In the genomic region with DNA sequence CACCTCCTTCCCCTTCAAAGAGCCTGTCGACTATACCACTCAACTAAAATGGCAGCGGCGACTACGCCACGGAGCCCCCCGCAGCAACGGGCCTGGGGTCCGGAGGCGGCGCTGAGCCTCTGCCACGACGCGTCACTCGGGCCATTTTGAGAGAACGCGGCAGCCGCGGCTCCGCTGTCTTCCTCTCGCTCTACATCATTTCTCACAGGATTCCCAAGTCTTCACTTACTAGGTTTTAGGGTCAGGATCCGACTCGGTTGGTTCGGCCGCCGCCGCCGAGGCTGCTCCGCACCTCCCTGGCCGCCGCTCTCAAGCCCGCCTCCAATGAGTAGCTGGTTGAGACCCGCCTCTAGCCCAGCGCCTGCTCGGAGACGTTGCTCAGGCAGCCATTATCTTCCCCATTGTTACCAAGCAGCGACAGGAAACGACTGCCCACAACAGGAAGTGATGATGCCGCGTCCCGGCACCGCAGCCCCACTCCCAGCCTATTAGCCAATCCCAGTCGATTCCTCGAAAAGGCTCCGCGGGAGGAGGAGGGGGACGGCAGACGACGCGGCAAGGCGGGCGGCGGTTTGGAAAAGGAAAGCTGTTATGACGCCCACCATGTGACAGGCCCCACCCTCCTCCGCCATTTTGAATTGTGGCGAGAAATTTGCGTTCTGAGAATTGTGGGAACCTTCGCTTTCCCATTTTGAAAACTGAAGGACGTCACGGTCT, we compare ENCODE assay signal across 8 cellular contexts. TPM values are rescaled to one million over a fixed set of nuclear protein-coding genes. Genes with fewer than 3 reads are reported as not detected.
A peak's percentile ranks its signal among the peaks of the same experiment; 100 is the strongest.
DNase-seq lines count a peak whose midpoint lies in the region; ATAC-seq and TF ChIP-seq lines count a peak whose summit lies in the region.

A gene with protein sequence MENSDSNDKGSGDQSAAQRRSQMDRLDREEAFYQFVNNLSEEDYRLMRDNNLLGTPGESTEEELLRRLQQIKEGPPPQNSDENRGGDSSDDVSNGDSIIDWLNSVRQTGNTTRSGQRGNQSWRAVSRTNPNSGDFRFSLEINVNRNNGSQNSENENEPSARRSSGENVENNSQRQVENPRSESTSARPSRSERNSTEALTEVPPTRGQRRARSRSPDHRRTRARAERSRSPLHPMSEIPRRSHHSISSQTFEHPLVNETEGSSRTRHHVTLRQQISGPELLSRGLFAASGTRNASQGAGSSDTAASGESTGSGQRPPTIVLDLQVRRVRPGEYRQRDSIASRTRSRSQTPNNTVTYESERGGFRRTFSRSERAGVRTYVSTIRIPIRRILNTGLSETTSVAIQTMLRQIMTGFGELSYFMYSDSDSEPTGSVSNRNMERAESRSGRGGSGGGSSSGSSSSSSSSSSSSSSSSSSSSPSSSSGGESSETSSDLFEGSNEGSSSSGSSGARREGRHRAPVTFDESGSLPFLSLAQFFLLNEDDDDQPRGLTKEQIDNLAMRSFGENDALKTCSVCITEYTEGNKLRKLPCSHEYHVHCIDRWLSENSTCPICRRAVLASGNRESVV (minus strand): TSS at position 432 of the 717 bp plus-strand sequence. CDS start 18,647 bp downstream, outside the sequence.

- no peaks in the 10 kb centered on the region for H4K20me1 ChIP-seq in PC-9 (ENCODE audit: insufficient read depth)

- no peaks in the 10 kb centered on the region for H3F3A ChIP-seq in PC-9 (ENCODE audit: insufficient read depth, low read depth)

- H3K9me3 ChIP-seq in PC-9 (ENCODE audit: insufficient read depth, low read depth): no peaks in the 10 kb centered on the region

- CTCF ChIA-PET in PC-9 (lab: Charles Lee): interaction anchor here (0.6 kb wide), 1 partner anchor 693 kb away, joined by 5 read pairs; no protein-coding TSS in a partner anchor

- peak within 1 kb of the TSS; percentile 97 for H2AFZ ChIP-seq in PC-9

- peak; percentile 91 for DNase-seq in DMS153 (lab: John Stamatoyannopoulos, UW)
- DNase-seq in Jurkat, Clone E6-1 (ENCODE audit: low read depth, low spot score): peak; percentile 95
- peak; percentile 90 to 92 for DNase-seq in PC-9
- DNase-seq in activated T-cell treated with anti-CD3 and anti-CD28 coated beads, Interleukin-2, amount 50 U/mL, for 1 hour: peak; percentile 87
- DNase-seq in epithelial cell of proximal tubule (ENCODE audit: low read depth): peak; percentile 47
- peak; percentile 95 for DNase-seq in mucosa of gallbladder (ENCODE audit: low spot score)
- DNase-seq in stimulated activated CD8-positive, alpha-beta memory T cell treated with anti-CD3 and anti-CD28 coated beads, Interleukin-4, amount 100 ng/mL, for 4 hours (ENCODE audit: low read depth in 2 of 2, low spot score in 1 of 2): peak; percentile 74 to 87

- H3K79me2 ChIP-seq in PC-9 (ENCODE audit: low read depth): peaks cover 54% of the 10 kb centered on the region

- H3K4me3 ChIP-seq in Jurkat, Clone E6-1 (ENCODE audit: low read length): peak within 1 kb of the TSS; percentile 79
- H3K4me3 ChIP-seq in PC-9 (peak within 1 kb of the TSS; percentile 80), epithelial cell of proximal tubule (ENCODE audit: low read depth, low read length) (peak within 1 kb of the TSS; percentile 70)

- intact Hi-C loops in PC-9 (cut with micrococcal nuclease; ENCODE audit: unreplicated experiment): no loop called here

- H3K36me3 ChIP-seq in PC-9 (ENCODE audit: low read depth): peaks cover 9% of the 10 kb centered on the region; the same call in 1 of the 2 replicates

- TF ChIP-seq CTCF in PC-9 (conservative IDR thresholded peaks at IDR 0.05): no peak
- TF ChIP-seq CTCF in epithelial cell of proximal tubule (conservative IDR thresholded peaks at IDR 0.05; ENCODE audit: low read depth, low read length): no peak

- H3K9me2 ChIP-seq in PC-9 (ENCODE audit: insufficient read depth): no peaks in the 10 kb centered on the region

- no TSS peak for BruUV-seq in PC-9 (replicated peaks; lab: Mats Ljungman, UMichigan)

- H3K4me2 ChIP-seq in PC-9: peak within 1 kb of the TSS; percentile 87

- no peaks in the 10 kb centered on the region for H3K27me3 ChIP-seq in PC-9 (ENCODE audit: insufficient read depth, low read depth)

- peak within 1 kb of the TSS; percentile 90 for H3K27ac ChIP-seq in PC-9

- peak; percentile 97 for ATAC-seq in GM21619 (IDR thresholded peaks at IDR 0.05; ENCODE audit: unreplicated experiment)

- H3K4me1 ChIP-seq in PC-9 (replicated peaks; ENCODE audit: insufficient read depth): peaks cover 6% of the 10 kb centered on the region; the same call in 1 of the 2 replicates

- POLR2A ChIA-PET in PC-9 (lab: Charles Lee; ENCODE audit: unreplicated experiment): interaction anchor here (0.7 kb wide), 1 partner anchor 165 kb away, joined by 4 read pairs; no protein-coding TSS in a partner anchor

RNA-seq across cellular contexts. Expression of the gene that starts here (rescaled TPM):
- polyA plus RNA-seq in Jurkat, Clone E6-1 (2012; ENCODE audit: insufficient read depth, insufficient read length): 14.0 TPM
- total RNA-seq in PC-9 (2021) (30.1 and 32.9 TPM in 2 replicates), epithelial cell of proximal tubule (19.3 and 26.7 TPM in 2 replicates), mucosa of gallbladder (30.1 TPM)

Comparison
In these comparisons a context has a peak if more than half of its experiments do, and no peak if none do; other contexts are left out.
1. Peak in every context shown above with its lines: DNase-seq, ATAC-seq, H3K4me3 ChIP-seq and H3K27ac ChIP-seq.